7 cellular contexts compared by ENCODE assay signal in the genomic region with DNA sequence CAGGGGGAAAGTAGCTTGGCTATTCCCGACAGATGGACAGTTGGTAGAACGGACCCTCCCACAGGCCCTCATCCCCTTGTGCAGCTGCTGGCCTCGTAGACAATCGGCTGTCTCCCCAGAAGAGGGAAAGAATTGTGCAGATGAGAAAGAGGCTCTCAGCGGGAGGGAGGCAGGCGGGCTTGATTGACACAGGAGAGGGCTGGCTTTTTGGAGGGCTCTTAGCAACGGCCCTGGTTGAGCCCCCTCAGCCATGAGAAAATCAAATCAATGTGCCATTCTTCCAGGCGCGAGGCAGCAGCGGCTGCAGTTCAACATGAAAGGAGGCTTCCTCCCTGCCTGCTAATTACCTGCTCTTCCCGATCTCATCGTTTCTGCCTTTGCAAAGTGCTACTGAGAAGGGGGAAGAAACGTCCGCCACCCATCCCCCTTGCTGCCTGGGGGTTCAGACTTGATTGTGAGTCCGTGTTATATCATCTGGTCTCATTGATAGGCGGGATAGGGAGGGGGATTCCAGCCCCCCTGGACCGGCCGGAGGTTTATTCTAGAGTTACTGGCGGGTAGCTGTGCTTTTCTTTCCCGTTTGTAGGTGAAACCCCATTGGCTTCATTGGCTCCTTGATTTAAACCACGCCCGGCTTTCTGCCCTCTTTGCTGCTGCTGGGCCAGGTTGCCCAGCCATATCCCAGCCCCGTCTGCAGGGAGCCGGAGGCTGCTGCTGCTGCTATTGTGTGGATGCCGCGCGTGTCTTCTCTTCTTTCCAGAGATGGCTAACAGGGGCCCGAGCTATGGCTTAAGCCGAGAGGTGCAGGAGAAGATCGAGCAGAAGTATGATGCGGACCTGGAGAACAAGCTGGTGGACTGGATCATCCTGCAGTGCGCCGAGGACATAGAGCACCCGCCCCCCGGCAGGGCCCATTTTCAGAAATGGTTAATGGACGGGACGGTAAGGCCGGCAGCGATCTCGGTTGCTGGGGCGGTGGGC. TPM values are rescaled to one million over a fixed set of nuclear protein-coding genes. Genes with fewer than 3 reads are reported as not detected.
DNase-seq lines count a peak whose midpoint lies in the region; ATAC-seq and TF ChIP-seq lines count a peak whose summit lies in the region.

TAGLN3 (plus strand) TSS at position 262 of the 981 bp plus-strand sequence; CDS start at position 763, 501 bp downstream.

- H3K79me1 ChIP-seq in IMR-90 (ENCODE audit: low read depth in 1 of 2, low read length in 2 of 2) = no peaks in the 10 kb centered on the region

- TF ChIP-seq POLR2A in IMR-90 (IDR thresholded peaks at IDR 0.05; ENCODE audit: low read depth, low read length) = no peak

- ATAC-seq in GM18508 (IDR thresholded peaks at IDR 0.05; ENCODE audit: insufficient read depth, unreplicated experiment) (peak; percentile 43), IMR-90 (ENCODE audit: low read depth) (peak; percentile 68), natural killer cell (peak; percentile 50 to 68 (median 65)), HG03378 (IDR thresholded peaks at IDR 0.05; ENCODE audit: unreplicated experiment) (no peak)

- H3K27me3 Mint-ChIP-seq in natural killer cell (ENCODE audit: low read depth in 2 of 2) = peaks cover 12 to 24% of the 10 kb centered on the region in 2 donors

- WGBS in IMR-90 (ENCODE audit: extremely low coverage in 2 of 2, insufficient read length in 1 of 2), 2 experiments = 26% methylated on average over 16 of the region's 41 CpGs; no CpG with 5 or more reads in 1 of the 2 experiments

- H3K14ac ChIP-seq in IMR-90 (replicated peaks; ENCODE audit: low read depth, low read length) = no peak within 1 kb of the TSS

- peak within 1 kb of the TSS; percentile 31; the same call in 1 of the 2 replicates for H3K23ac ChIP-seq in IMR-90 (ENCODE audit: low read depth, low read length)

- 0 out of 2 replicates have a peak within 1 kb of the TSS, but pooled peaks have one; percentile 13 for H4K91ac ChIP-seq in IMR-90 (ENCODE audit: insufficient read depth, low read depth, low read length)

- no peak within 1 kb of the TSS for H2BK5ac ChIP-seq in IMR-90 (ENCODE audit: low read depth, low read length, poor library complexity, severe bottlenecking)

- no peak within 1 kb of the TSS for H2BK20ac ChIP-seq in IMR-90 (ENCODE audit: low read depth, low read length)

- no peaks in the 10 kb centered on the region; the same call in 1 of the 2 replicates for H3K27me3 ChIP-seq in IMR-90 (ENCODE audit: control insufficient read depth, insufficient read depth, low read length)

- H4K5ac ChIP-seq in IMR-90 (ENCODE audit: low read depth, low read length) = no peak within 1 kb of the TSS

- H3K36me3 ChIP-seq in IMR-90 (ENCODE audit: control insufficient read depth, insufficient read depth, low read length) = no peaks in the 10 kb centered on the region

- no peak within 1 kb of the TSS for H3K9ac ChIP-seq in IMR-90 (ENCODE audit: low read depth, low read length)

- no peaks in the 10 kb centered on the region for H3K9me3 Mint-ChIP-seq in natural killer cell

- peaks cover 6% of the 10 kb centered on the region for H3K9me1 ChIP-seq in IMR-90 (ENCODE audit: insufficient read depth, low read length)

- H3K4me3 ChIP-seq in IMR-90 (ENCODE audit: insufficient read depth, low read depth, low read length) (peak within 1 kb of the TSS; percentile 32), fibroblast of the aortic adventitia (ENCODE audit: low read depth, low read length) (peak within 1 kb of the TSS; percentile 33)

- H4K20me1 ChIP-seq in IMR-90 (ENCODE audit: insufficient read depth, low read length) = no peaks in the 10 kb centered on the region

- H4K8ac ChIP-seq in IMR-90 (ENCODE audit: low read depth in 2 of 2, low read length in 2 of 2) = peak within 1 kb of the TSS in 1 of 2 experiments; percentile 58; a peak in 1 of 4 replicates

- TF ChIP-seq CTCF in IMR-90 (conservative IDR thresholded peaks at IDR 0.05; ENCODE audit: low read depth, low read length) (no peak), VCaP (conservative IDR thresholded peaks at IDR 0.05) (no peak), fibroblast of the aortic adventitia (IDR thresholded peaks at IDR 0.05; ENCODE audit: insufficient read depth, low read length) (no peak), natural killer cell (IDR thresholded peaks at IDR 0.05) (no peak)

- no peaks in the 10 kb centered on the region for H3K9me3 ChIP-seq in IMR-90 (ENCODE audit: control insufficient read depth, insufficient read depth, low read length)

- dilution Hi-C loops in IMR-90 (cut with HindIII; ENCODE audit: low sequenced_read_pairs, unreplicated experiment) = no loop called here

- TF ChIP-seq RAD21 in IMR-90 (IDR thresholded peaks at IDR 0.05; ENCODE audit: low read length) = no peak

- peaks cover 6% of the 10 kb centered on the region for H3K4me1 ChIP-seq in IMR-90 (ENCODE audit: control insufficient read depth, insufficient read depth, low read length)

- no peak within 1 kb of the TSS for H2AK5ac ChIP-seq in IMR-90 (ENCODE audit: low read depth, low read length)

- POLR2A ChIA-PET in IMR-90 (lab: Charles Lee; ENCODE audit: unreplicated experiment) = no interaction called here

- in situ Hi-C loops in IMR-90 (cut with MboI; ENCODE audit: low sequenced_read_pairs) = no loop called here

- peak within 1 kb of the TSS; percentile 93 for H2AFZ ChIP-seq in IMR-90 (replicated peaks; ENCODE audit: low read length, poor library complexity)

- H3K36me3 Mint-ChIP-seq in natural killer cell = no peaks in the 10 kb centered on the region

- peak within 1 kb of the TSS; percentile 39; the same call in 1 of the 2 replicates for H2BK120ac ChIP-seq in IMR-90 (ENCODE audit: low read depth, low read length)

- H3K4me2 ChIP-seq in IMR-90 (ENCODE audit: low read depth, low read length) = peak within 1 kb of the TSS; percentile 92

- BruUV-seq in IMR-90 (replicated peaks; lab: Mats Ljungman, UMichigan) = no TSS peak

- peak within 1 kb of the TSS in 1 of 2 donors; percentile 39 for H3K27ac Mint-ChIP-seq in natural killer cell

- H3K27ac ChIP-seq in IMR-90 (ENCODE audit: insufficient read depth, low read length) (no peak within 1 kb of the TSS), VCaP (peak within 1 kb of the TSS; percentile 4; the same call in 1 of the 2 replicates)

- peak within 1 kb of the TSS; percentile 87 for H2AK9ac ChIP-seq in IMR-90 (replicated peaks; ENCODE audit: low read depth, low read length, poor library complexity)

- intact Hi-C loops in IMR-90 (cut with micrococcal nuclease) (no loop called here), natural killer cell (cut with micrococcal nuclease) (no loop called here)

- H3K4me3 Mint-ChIP-seq in natural killer cell = peak within 1 kb of the TSS; percentile 87

- CTCF ChIA-PET in IMR-90 (lab: Yijun Ruan, JAX) = interaction anchor here (1.2 to 1.3 kb wide), 3 partner anchors 9 to 15 kb away, joined by 4 to 6 read pairs (median 6); no protein-coding TSS in a partner anchor

- H3K4ac ChIP-seq in IMR-90 (ENCODE audit: low read depth, low read length) = no peak within 1 kb of the TSS

- peaks cover 26 to 29% of the 10 kb centered on the region in 2 donors for H3K4me1 Mint-ChIP-seq in natural killer cell

- no peak within 1 kb of the TSS for H2BK15ac ChIP-seq in IMR-90 (ENCODE audit: low read depth, low read length)

- H3K56ac ChIP-seq in IMR-90 (ENCODE audit: extremely low read depth, insufficient read depth, low read length) = no peak within 1 kb of the TSS

- H3K18ac ChIP-seq in IMR-90 (ENCODE audit: low read depth, low read length) = no peak within 1 kb of the TSS

- DNase-seq in IMR-90 (no peak), fibroblast of the aortic adventitia (ENCODE audit: low read depth) (no peak), natural killer cell (no peak), 8988T (no peak)

TF ChIP-seq in IMR-90, 13 proteins besides CTCF, POLR2A, EP300 and RAD21:
- TF ChIP-seq BHLHE40 (IDR thresholded peaks at IDR 0.05; ENCODE audit: low read depth, low read length) (no peak), CHD1 (IDR thresholded peaks at IDR 0.05; ENCODE audit: low read depth, low read length) (no peak), FOS (IDR thresholded peaks at IDR 0.05; ENCODE audit: low read depth, low read length) (no peak), SMC3 (IDR thresholded peaks at IDR 0.05; ENCODE audit: low read depth, low read length) (no peak), RFX5 (IDR thresholded peaks at IDR 0.05; ENCODE audit: low read depth, low read length) (no peak), RCOR1 (IDR thresholded peaks at IDR 0.05; ENCODE audit: insufficient replicate concordance, low read length) (no peak), MAZ (IDR thresholded peaks at IDR 0.05; ENCODE audit: borderline replicate concordance, low read depth, low read length) (no peak), USF2 (IDR thresholded peaks at IDR 0.05; ENCODE audit: low read depth, low read length) (no peak), CEBPB (IDR thresholded peaks at IDR 0.05; ENCODE audit: low read depth, low read length) (no peak)
TF ChIP-seq in IMR-90: peak in this region for 0.

RNA-seq across cellular contexts. Expression of gene TAGLN3, which starts in this region (rescaled TPM):
- total RNA-seq in IMR-90 (2012; rRNA removed) (3.2 and 3.6 TPM in 2 replicates), fibroblast of the aortic adventitia (ENCODE audit: low replicate concordance) (not detected in 2 replicates), natural killer cell (not detected)
- 7.7 TPM in 2 replicates for polyA plus RNA-seq in IMR-90 (2012; rRNA removed)
- 2.9 and 5.0 TPM in 2 replicates for polyA plus RNA-seq in IMR-90 (2012; cell fraction: cytosol; rRNA removed)
- 3.5 and 4.2 TPM in 2 replicates for polyA plus RNA-seq in IMR-90 (2012; cell fraction: nucleus; rRNA removed; ENCODE audit: low replicate concordance)

Comparison
In these comparisons a context has a peak if more than half of its experiments do, and no peak if none do; other contexts are left out.
1. Peak in ATAC-seq in natural killer cell; RNA of the gene not detected or under 1 TPM.